Comparison of ENCODE assay signal across 24 cellular contexts in genomic region chr4:58665649-58666048, GRCh38.
"Had no signal": no experiment of that assay in that cellular context is flagged by ENCODE, and none has a peak within 500 bp of the region (broad histone marks: within the 10 kb centered on the region; RNA-seq: fewer than 3 reads in every experiment).

No MANE protein-coding gene starts in this region.

- H3K27ac Mint-ChIP-seq: activated CD4-positive, alpha-beta memory T cell treated with anti-CD3 and anti-CD28 coated beads for 36 hours; activated CD4-positive, alpha-beta T cell treated with anti-CD3 and anti-CD28 coated beads, Interleukin-2, amount 10 ng/mL, durations not matched to agents 7 days and 5 days; activated naive CD4-positive, alpha-beta T cell treated with anti-CD3 and anti-CD28 coated beads for 36 hours; activated naive CD8-positive, alpha-beta T cell; activated T-helper 17 cell treated with anti-CD3 and anti-CD28 coated beads, Interleukin-2, amount 50 U/mL, for 72 hours; T-helper 17 cell had no signal

- H3K27ac ChIP-seq: PC-9 had no signal

- H3K27me3 Mint-ChIP-seq: activated CD4-positive, alpha-beta memory T cell treated with anti-CD3 and anti-CD28 coated beads for 36 hours; activated CD4-positive, alpha-beta T cell treated with anti-CD3 and anti-CD28 coated beads, Interleukin-2, amount 10 ng/mL, durations not matched to agents 7 days and 5 days; activated naive CD8-positive, alpha-beta T cell; activated T-helper 17 cell treated with anti-CD3 and anti-CD28 coated beads, Interleukin-2, amount 50 U/mL, for 72 hours; T-helper 17 cell had no signal

- H3K4me1 Mint-ChIP-seq: activated CD4-positive, alpha-beta T cell treated with anti-CD3 and anti-CD28 coated beads, Interleukin-2, amount 10 ng/mL, durations not matched to agents 7 days and 5 days; activated T-helper 17 cell treated with anti-CD3 and anti-CD28 coated beads, Interleukin-2, amount 50 U/mL, for 72 hours; T-helper 17 cell had no signal

- H3K4me3 ChIP-seq: K562, PC-9 had no signal

- ATAC-seq: activated T-cell treated with anti-CD3 and anti-CD28 coated beads, Interleukin-2, amount 50 U/mL, for 4 hours; activated T-helper 17 cell treated with anti-CD3 and anti-CD28 coated beads, Interleukin-2, amount 50 U/mL, for 72 hours; K562; T-helper 17 cell had no signal

- H3K36me3 Mint-ChIP-seq: activated CD4-positive, alpha-beta memory T cell treated with anti-CD3 and anti-CD28 coated beads for 36 hours; activated naive CD8-positive, alpha-beta T cell had no signal

- H2AFZ ChIP-seq: PC-9 had no signal

- DNase-seq: activated CD4-positive, alpha-beta memory T cell treated with anti-CD3 and anti-CD28 coated beads for 36 hours; activated CD4-positive, alpha-beta T cell treated with anti-CD3 and anti-CD28 coated beads, Interleukin-2, amount 10 ng/mL, durations not matched to agents 7 days and 5 days; activated CD4-positive, CD25-positive, alpha-beta regulatory T cell; activated CD8-positive, alpha-beta memory T cell treated with anti-CD3 and anti-CD28 coated beads for 24 hours; activated gamma-delta T cell; activated naive CD4-positive, alpha-beta T cell treated with anti-CD3 and anti-CD28 coated beads for 36 hours; activated T-cell treated with anti-CD3 and anti-CD28 coated beads, Interleukin-2, amount 50 U/mL, for 4 hours; amygdala; cerebellar nuclear complex; Karpas-422; NCI-H1048; NCI-H1436 treated with DMSO at 0.1 percent for 48 hours; NCI-H187; NCI-H2171; NCI-H2227 treated with DMSO at 0.1 percent for 48 hours; NCI-H446 treated with DMSO at 0.1 percent for 48 hours; NCI-H524 treated with DMSO at 0.1 percent for 48 hours; PC-9; SHP77 treated with DMSO at 0.1 percent for 48 hours; T-helper 17 cell; T-helper 9 cell had no signal

- H3K4me3 Mint-ChIP-seq: activated CD4-positive, alpha-beta memory T cell treated with anti-CD3 and anti-CD28 coated beads for 36 hours; activated CD4-positive, alpha-beta T cell treated with anti-CD3 and anti-CD28 coated beads, Interleukin-2, amount 10 ng/mL, durations not matched to agents 7 days and 5 days; activated naive CD4-positive, alpha-beta T cell treated with anti-CD3 and anti-CD28 coated beads for 36 hours; activated naive CD8-positive, alpha-beta T cell; activated T-cell treated with anti-CD3 and anti-CD28 coated beads, Interleukin-2, amount 50 U/mL, for 4 hours; activated T-helper 17 cell treated with anti-CD3 and anti-CD28 coated beads, Interleukin-2, amount 50 U/mL, for 72 hours; T-helper 17 cell had no signal

- H3K4me2 ChIP-seq: PC-9 had no signal
